12 cellular contexts compared by ENCODE assay signal in genomic region chrX:24168807-24169206, GRCh38. TPM values are rescaled to one million over a fixed set of nuclear protein-coding genes. Genes with fewer than 3 reads are reported as not detected.
A peak's percentile ranks its signal among the peaks of the same experiment; 100 is the strongest.
DNase-seq lines count a peak whose midpoint lies in the region; ATAC-seq, FAIRE-seq and TF ChIP-seq lines count a peak whose summit lies in the region.
"Had no signal": no experiment of that assay in that cellular context is flagged by ENCODE, and none has a peak within 500 bp of the region (broad histone marks: within the 10 kb centered on the region; RNA-seq: fewer than 3 reads in every experiment).

No MANE protein-coding gene starts in this region.

- POLR2A ChIA-PET in GM12878 (lab: Charles Lee): interaction anchor here (0.5 to 1.4 kb wide), 2 partner anchors 9 kb away, joined by 4 to 5 read pairs; no protein-coding TSS in a partner anchor

- CTCF ChIA-PET in GM12878 (lab: Yijun Ruan, JAX): no interaction called here

- TF ChIP-seq EP300 in GM12878 (IDR thresholded peaks at IDR 0.05; ENCODE audit: borderline replicate concordance in 1 of 2, control insufficient read depth in 1 of 2, low read depth in 2 of 2, low read length in 2 of 2) (no peak), ovary (IDR thresholded peaks at IDR 0.05) (no peak)

- 0% methylated on average over 5 of the region's 5 CpGs for WGBS in GM12878 (ENCODE audit: insufficient coverage, insufficient replicate concordance, low lambda C conversion rate, missing lambda C conversion rate)
- 70 to 83% (median 81%) methylated on average over 5 of the region's 5 CpGs for WGBS in ovary, 3 donors

- H3K4me3 ChIP-seq in GM12878 (0 out of 2 replicates have a peak overlapping the region, but pooled peaks have one; percentile 20), ovary (no peak overlapping the region)
- H3K4me3 ChIP-seq: right lobe of liver had no signal

- H3K27ac ChIP-seq in GM12878 (ENCODE audit: control insufficient read depth, insufficient read depth) (peak overlapping the region; percentile 54), ovary (no peak overlapping the region)
- H3K27ac ChIP-seq: right lobe of liver had no signal

- BruUV-seq in GM12878 (replicated peaks; lab: Mats Ljungman, UMichigan): no TSS peak

- H3K36me3 ChIP-seq in GM12878 (ENCODE audit: control insufficient read depth in 2 of 2, insufficient read depth in 2 of 2, low read length in 1 of 2) (peaks cover 3 to 5% of the 10 kb centered on the region in 2 experiments; a peak in 3 of 4 replicates), ovary (no peaks in the 10 kb centered on the region)

- H3K27me3 ChIP-seq in GM12878 (replicated peaks in 1 of 2; ENCODE audit: control insufficient read depth in 2 of 2, insufficient read depth in 2 of 2, low read length in 1 of 2) (no peaks in the 10 kb centered on the region), ovary (no peaks in the 10 kb centered on the region)
- H3K27me3 ChIP-seq: right lobe of liver had no signal

- DNase-seq in GM13976 (ENCODE audit: low spot score) (peak; percentile 35), GM12878 (ENCODE audit: low read depth, low spot score) (peak; percentile 43), COLO829 (ENCODE audit: low spot score) (no peak), mucosa of gallbladder (ENCODE audit: low spot score) (no peak), ovary (no peak)
- DNase-seq: DMS53, right lobe of liver, SIG-M5 had no signal

- in situ Hi-C loops in GM13976 (cut with MboI; ENCODE audit: low sequenced_read_pairs, unreplicated experiment): no loop called here
- in situ Hi-C loops in GM12878 (cut with MboI): no loop called here

- TF ChIP-seq CTCF in GM13976 (IDR thresholded peaks at IDR 0.05; ENCODE audit: borderline replicate concordance, control extremely low read depth, extremely low read depth, insufficient read depth, missing control alignments) (no peak), GM12878 (IDR thresholded peaks at IDR 0.05 in 2 of 3, conservative IDR thresholded peaks at IDR 0.05 in 1 of 3; ENCODE audit: control insufficient read depth in 2 of 3, extremely low read depth in 1 of 3, insufficient read depth in 1 of 3, low read depth in 3 of 3, low read length in 3 of 3) (no peak), ovary (IDR thresholded peaks at IDR 0.05) (no peak)

- H3K4me1 ChIP-seq in GM12878 (ENCODE audit: control insufficient read depth, insufficient read depth, low read length) (peaks cover 34% of the 10 kb centered on the region), ovary (ENCODE audit: insufficient read depth) (peaks cover 11% of the 10 kb centered on the region)

- SMC1A ChIA-PET in GM12878 (lab: Charles Lee; ENCODE audit: uncharacterized antibody, unreplicated experiment): interaction anchor here (0.9 kb wide), 1 partner anchor 10 kb away, joined by 4 read pairs; no protein-coding TSS in a partner anchor

- RAD21 ChIA-PET in GM12878 (lab: Charles Lee; ENCODE audit: unreplicated experiment): interaction anchor here (1.5 kb wide), 1 partner anchor 74 kb away, joined by 4 read pairs; no protein-coding TSS in a partner anchor

- intact Hi-C loops in GM12878 (cut with micrococcal nuclease; ENCODE audit: unreplicated experiment) (loop anchor here (2.0 to 5.0 kb wide), 2 partner anchors 18 to 73 kb away; no protein-coding TSS in a partner anchor), ovary (cut with DNase I) (loop anchor here in 1 of 4 donors (10.0 kb wide), 1 partner anchor 94 kb away; no protein-coding TSS in a partner anchor)

- no peak overlapping the region for H2AFZ ChIP-seq in GM12878 (ENCODE audit: control insufficient read depth, low read depth, low read length)

- H4K20me1 ChIP-seq in GM12878 (ENCODE audit: control insufficient read depth, insufficient read depth): no peaks in the 10 kb centered on the region; the same call in none of the 2 replicates

- H3K4me2 ChIP-seq in GM12878 (ENCODE audit: control insufficient read depth, insufficient read depth): peak overlapping the region; percentile 85

- TF ChIP-seq POLR2A in GM12878 (IDR thresholded peaks at IDR 0.05; ENCODE audit: low read depth, low read length): no peak
- TF ChIP-seq POLR2A in ovary (IDR thresholded peaks at IDR 0.05): no peak

- TF ChIP-seq RAD21 in GM12878 (IDR thresholded peaks at IDR 0.05; ENCODE audit: insufficient read depth, low read depth, low read length): no peak

- H3K9me3 ChIP-seq in GM12878 (replicated peaks; ENCODE audit: control insufficient read depth, insufficient read depth, low read length) (no peaks in the 10 kb centered on the region), ovary (no peaks in the 10 kb centered on the region)
- H3K9me3 ChIP-seq: right lobe of liver had no signal

- peak; percentile 87 for ATAC-seq in GM21360 (IDR thresholded peaks at IDR 0.05; ENCODE audit: unreplicated experiment)
- ATAC-seq in HG03135 (IDR thresholded peaks at IDR 0.05; ENCODE audit: unreplicated experiment): peak; percentile 63
- ATAC-seq in GM12878: peak; percentile 83
- ATAC-seq in esophagus mucosa: no peak

- H3K9ac ChIP-seq in GM12878 (ENCODE audit: control insufficient read depth, insufficient read depth, low read length): 0 out of 2 replicates have a peak overlapping the region, but pooled peaks have one; percentile 8

- FAIRE-seq in GM12878 (lab: Jason Lieb, UNC): no peak
- FAIRE-seq: urothelium cell line had no signal

- peaks cover 84% of the 10 kb centered on the region for H3K79me2 ChIP-seq in GM12878 (ENCODE audit: control insufficient read depth, insufficient read depth, low read length)

TF ChIP-seq in GM12878, 131 proteins besides CTCF, POLR2A, EP300 and RAD21 (continues in another document):
- TF ChIP-seq RBBP5 (conservative IDR thresholded peaks at IDR 0.05) (no peak), LARP7 (IDR thresholded peaks at IDR 0.05) (no peak), ZNF274 (IDR thresholded peaks at IDR 0.05; ENCODE audit: insufficient read depth, insufficient read length) (no peak), CHD1 (IDR thresholded peaks at IDR 0.05; ENCODE audit: low read depth, low read length) (no peak), ATF7 (IDR thresholded peaks at IDR 0.05; ENCODE audit: low read depth) (no peak), JUNB (IDR thresholded peaks at IDR 0.05) (peak; percentile 70), PML (IDR thresholded peaks at IDR 0.05; ENCODE audit: low read length) (peak; percentile 35; the same call in 1 of the 2 replicates), ETV6 (conservative IDR thresholded peaks at IDR 0.05 in 1 of 2, IDR thresholded peaks at IDR 0.05 in 1 of 2; ENCODE audit: borderline replicate concordance in 1 of 2, low read depth in 1 of 2) (peak in 1 of 2 experiments; percentile 33; a peak in 1 of 4 replicates), MEF2A (IDR thresholded peaks at IDR 0.05; ENCODE audit: insufficient read depth, low read depth, low read length) (no peak), BACH1 (IDR thresholded peaks at IDR 0.05; ENCODE audit: borderline replicate concordance) (no peak), HDAC6 (IDR thresholded peaks at IDR 0.05; ENCODE audit: unreplicated experiment) (no peak), FOXK2 (IDR thresholded peaks at IDR 0.05) (no peak), BCL3 (IDR thresholded peaks at IDR 0.05; ENCODE audit: borderline replicate concordance, insufficient read depth, low read depth, low read length, poor library complexity, severe bottlenecking) (no peak), MYB (IDR thresholded peaks at IDR 0.05; ENCODE audit: borderline replicate concordance, low read depth, low read length) (no peak), RUNX3 (IDR thresholded peaks at IDR 0.05; ENCODE audit: low read length) (peak; percentile 13; the same call in 1 of the 2 replicates), USF2 (IDR thresholded peaks at IDR 0.05; ENCODE audit: borderline replicate concordance, low read depth, low read length) (no peak)

RNA-seq across cellular contexts. Expression of gene ZFX, which starts 19.3 kb away (rescaled TPM):
- 78.0 and 85.0 TPM in 2 replicates for total RNA-seq in GM12878 (2013; cell fraction: nucleolus; rRNA removed)
- total RNA-seq in GM12878 (2014; rRNA removed) (26.6 and 27.2 TPM in 2 replicates), GM12878 (2014; rRNA removed; fragmentation: Illumina TruSeq; extraction: Trizol) (32.0 and 33.4 TPM in 2 replicates), GM12878 (2021) (36.7 and 40.9 TPM in 2 replicates), mucosa of gallbladder (66.4 TPM), ovary (10 to 100 TPM; 34.5 to 87.8 (median 82.5) TPM), esophagus mucosa (28.4 TPM)
- 15.3 TPM for polyA plus RNA-seq in GM12878 (2011; ENCODE audit: low read depth)
- polyA plus RNA-seq in GM12878 (2011; rRNA removed) (26.0 and 30.2 TPM in 2 replicates), GM12878 (2014; fragmentation: Illumina TruSeq; extraction: Trizol) (17.9 and 18.8 TPM in 2 replicates), GM12878 (2014; fragmentation: Nextera tagmentation; extraction: Ambion mirVana) (10 to 100 TPM in 1 of 2 experiments, 1 to 10 TPM in 1; 6.8 to 17.8 TPM), GM12878 (2014; rRNA removed) (16.3 and 17.4 TPM in 2 replicates), GM12878 (2016; fragmentation: Nextera tagmentation; extraction: Ambion mirVana) (10 to 100 TPM; 23.5 to 25.7 TPM), ovary (10 to 100 TPM; 16.1 to 20.5 TPM)
- polyA plus RNA-seq in GM12878 (2011; cell fraction: cytosol; rRNA removed): 12.2 and 14.1 TPM in 2 replicates
- polyA plus RNA-seq in GM12878 (2011; cell fraction: nucleus; rRNA removed): 21.4 and 21.7 TPM in 2 replicates
- 14.3 and 18.4 TPM in 2 replicates for polyA plus RNA-seq in GM12878 (2012)
- 74.5 and 136 TPM in 2 replicates for polyA minus RNA-seq in GM12878 (2011; rRNA and poly(A)+ RNA removed)
- 30.3 and 39.6 TPM in 2 replicates for polyA minus RNA-seq in GM12878 (2011; cell fraction: cytosol; rRNA and poly(A)+ RNA removed)
- polyA minus RNA-seq in GM12878 (2011; cell fraction: nucleus; rRNA and poly(A)+ RNA removed): 28.9 and 43.2 TPM in 2 replicates

Comparison
In these comparisons a context has a peak if more than half of its experiments do, and no peak if none do; other contexts are left out.
1. DNase-seq: peak in GM13976 (single experiment) and GM12878 (single experiment); none in COLO829 (single experiment), mucosa of gallbladder (single experiment) and ovary (0 of 5).